ENCODE assay signal across 9 cellular contexts in the genomic region with DNA sequence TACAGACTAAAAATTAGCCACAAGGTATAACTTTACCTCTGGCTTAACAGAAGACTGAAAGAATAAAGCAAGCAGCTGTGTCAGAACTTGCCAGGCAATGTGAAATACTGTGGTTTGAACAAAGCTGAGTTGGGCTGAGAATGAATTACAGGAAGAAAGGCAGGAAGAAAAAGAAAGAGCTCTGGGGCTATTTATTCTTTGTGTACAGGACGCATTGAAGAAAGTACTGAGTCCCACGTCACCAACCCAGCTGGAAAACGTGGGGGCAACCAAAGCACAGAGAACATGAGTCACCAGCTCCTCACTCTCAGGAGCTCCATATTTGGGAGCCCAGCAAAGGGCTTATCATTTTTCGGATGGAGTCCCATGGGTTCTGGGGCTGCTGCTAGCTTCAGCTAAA.
A peak's percentile ranks its signal among the peaks of the same experiment; 100 is the strongest.
DNase-seq lines count a peak whose midpoint lies in the region; ATAC-seq and TF ChIP-seq lines count a peak whose summit lies in the region.
"Had no signal": no experiment of that assay in that cellular context is flagged by ENCODE, and none has a peak within 500 bp of the region (broad histone marks: within the 10 kb centered on the region; RNA-seq: fewer than 3 reads in every experiment).

No MANE protein-coding gene starts in this region.

- H3K36me3 ChIP-seq in A673 (ENCODE audit: insufficient read depth, low read length, poor library complexity, severe bottlenecking) (no peaks in the 10 kb centered on the region), WERI-Rb-1 (no peaks in the 10 kb centered on the region)

- no peaks in the 10 kb centered on the region for H3K4me1 ChIP-seq in A673 (ENCODE audit: insufficient read depth, low read length, poor library complexity, severe bottlenecking)

- BruUV-seq in A673 (replicated peaks; lab: Mats Ljungman, UMichigan): no TSS peak

- H3K27me3 ChIP-seq in A673 (replicated peaks; ENCODE audit: insufficient read depth, low read depth, low read length, poor library complexity): no peaks in the 10 kb centered on the region
- H3K27me3 ChIP-seq in WERI-Rb-1 (ENCODE audit: insufficient read depth, low read depth, severe bottlenecking): no peaks in the 10 kb centered on the region

- ATAC-seq in HG02852 (IDR thresholded peaks at IDR 0.05; ENCODE audit: unreplicated experiment): peak; percentile 59

- intact Hi-C loops in A673 (cut with micrococcal nuclease; ENCODE audit: unreplicated experiment): no loop called here

- DNase-seq in A673 (ENCODE audit: low spot score): peak; percentile 55
- DNase-seq in activated T-cell treated with anti-CD3 and anti-CD28 coated beads for 24 hours (ENCODE audit: low read depth): peak; percentile 74
- DNase-seq in fibroblast of peridontal ligament (ENCODE audit: extremely low read depth): peak; percentile 89
- DNase-seq in stimulated activated CD4-positive, alpha-beta T cell treated with anti-CD3 and anti-CD28 coated beads, Interleukin-12 subunit alpha, Interleukin-12 subunit beta, amount 100 ng/mL, for 4 hours: peak; percentile 66
- DNase-seq in NCI-H526 (lab: John Stamatoyannopoulos, UW): no peak
- DNase-seq in WERI-Rb-1: no peak
- DNase-seq in NCI-H1436 (lab: John Stamatoyannopoulos, UW): no peak

- POLR2A ChIA-PET in A673 (lab: Charles Lee; ENCODE audit: low non-redundant PET): no interaction called here

- H3K9me3 ChIP-seq in A673 (ENCODE audit: low read depth, low read length, poor library complexity, severe bottlenecking) (no peaks in the 10 kb centered on the region), WERI-Rb-1 (ENCODE audit: severe bottlenecking) (peaks cover 2% of the 10 kb centered on the region)

- CTCF ChIA-PET in A673 (lab: Charles Lee): no interaction called here

- TF ChIP-seq CTCF in A673 (conservative IDR thresholded peaks at IDR 0.05; ENCODE audit: low read depth, low read length): no peak
- TF ChIP-seq CTCF in WERI-Rb-1 (IDR thresholded peaks at IDR 0.05; ENCODE audit: low read depth, low read length): no peak

- H3K4me3 ChIP-seq in A673 (ENCODE audit: low read depth, low read length, poor library complexity, severe bottlenecking) (no peak overlapping the region), WERI-Rb-1 (ENCODE audit: low read depth, low read length) (no peak overlapping the region)

- no peak overlapping the region for H3K27ac ChIP-seq in A673 (ENCODE audit: low read depth, low read length, poor library complexity, severe bottlenecking)
- no peak overlapping the region for H3K27ac ChIP-seq in WERI-Rb-1
- H3K27ac ChIP-seq: VCaP had no signal

Comparison
In these comparisons a context has a peak if more than half of its experiments do, and no peak if none do; other contexts are left out.
1. DNase-seq: peak in A673 (single experiment), activated T-cell treated with anti-CD3 and anti-CD28 coated beads for 24 hours (single experiment), fibroblast of peridontal ligament (single experiment) and stimulated activated CD4-positive, alpha-beta T cell treated with anti-CD3 and anti-CD28 coated beads, Interleukin-12 subunit alpha, Interleukin-12 subunit beta, amount 100 ng/mL, for 4 hours (single experiment); none in NCI-H526 (0 of 2), WERI-Rb-1 (single experiment) and NCI-H1436 (single experiment).